38 cellular contexts compared by ENCODE assay signal in the genomic region with DNA sequence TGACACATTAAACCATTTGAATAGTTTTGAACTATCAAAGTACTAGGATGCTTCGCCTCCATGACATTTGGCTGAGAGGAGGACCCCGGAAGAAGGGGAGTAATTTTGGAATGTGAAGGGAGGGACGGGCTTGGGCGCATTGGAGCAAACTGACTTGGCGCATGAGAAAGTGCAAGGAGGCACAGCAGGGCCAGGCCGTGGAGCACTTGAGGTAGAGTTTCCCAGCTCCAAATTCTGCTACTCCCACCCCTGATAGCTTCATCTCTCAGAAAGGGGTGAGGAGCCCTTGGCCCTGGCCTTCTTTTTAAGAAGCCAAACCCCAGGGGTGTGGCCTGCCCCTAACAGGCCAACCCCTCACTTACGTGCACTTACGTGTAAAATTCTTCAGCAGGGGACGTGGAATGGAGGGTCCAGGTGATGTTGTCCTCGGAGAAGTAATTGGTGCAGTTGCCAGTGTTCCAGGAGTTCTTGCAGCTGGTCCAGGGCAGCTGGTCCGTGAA. TPM values are rescaled to one million over a fixed set of nuclear protein-coding genes. Genes with fewer than 3 reads are reported as not detected.
"Had no signal": no experiment of that assay in that cellular context is flagged by ENCODE, and none has a peak within 500 bp of the region (broad histone marks: within the 10 kb centered on the region; RNA-seq: fewer than 3 reads in every experiment).

No MANE protein-coding gene starts in this region.

- H3K27ac Mint-ChIP-seq: activated CD4-positive, alpha-beta memory T cell treated with anti-CD3 and anti-CD28 coated beads, Interleukin-2, amount 10 ng/mL, durations not matched to agents 7 days and 5 days; activated CD4-positive, alpha-beta T cell treated with anti-CD3 and anti-CD28 coated beads for 36 hours; activated CD4-positive, alpha-beta T cell treated with anti-CD3 and anti-CD28 coated beads, Interleukin-2, amount 10 ng/mL, durations not matched to agents 7 days and 5 days; activated CD8-positive, alpha-beta memory T cell treated with anti-CD3 and anti-CD28 coated beads, Interleukin-2, amount 10 ng/mL, durations not matched to agents 7 days and 5 days; activated CD8-positive, alpha-beta T cell treated with anti-CD3 and anti-CD28 coated beads, Interleukin-2, amount 10 ng/mL, durations not matched to agents 7 days and 5 days; activated naive CD4-positive, alpha-beta T cell treated with anti-CD3 and anti-CD28 coated beads, Interleukin-2, amount 10 ng/mL, durations not matched to agents 7 days and 5 days; activated naive CD4-positive, alpha-beta T cell treated with anti-CD3 and anti-CD28 coated beads, Interleukin-2, amount 50 U/mL, for 24 hours; activated naive CD8-positive, alpha-beta T cell; activated naive CD8-positive, alpha-beta T cell treated with anti-CD3 and anti-CD28 coated beads, Interleukin-2, amount 10 ng/mL, durations not matched to agents 7 days and 5 days; activated naive CD8-positive, alpha-beta T cell treated with anti-CD3 and anti-CD28 coated beads, Interleukin-2, amount 50 U/mL, for 24 hours; activated T-cell treated with anti-CD3 and anti-CD28 coated beads, Interleukin-2, amount 50 U/mL, for 24 hours; activated T-helper 2 cell treated with anti-CD3 and anti-CD28 coated beads, Interferon-gamma antibody, Interleukin-2, Interleukin-4, amounts not matched to agents 10 μg/mL and 5 μg/mL and 100 μg/mL, durations not matched to agents 14 hours and 24 hours and 36 hours; brain; T-helper 1 cell treated with Interleukin-12 subunit alpha and Interleukin-12 subunit beta and Interleukin-4 antibody, amounts not matched to agents 30 μg/mL and 1 μg/mL, for 36 hours; T-helper 2 cell treated with Interferon-gamma antibody and Interleukin-4, amounts not matched to agents 5 μg/mL and 100 μg/mL, for 36 hours had no signal

- H3K36me3 ChIP-seq: ascending aorta, cardiac muscle cell had no signal

- H3K36me3 Mint-ChIP-seq: activated CD8-positive, alpha-beta memory T cell treated with anti-CD3 and anti-CD28 coated beads, Interleukin-2, amount 10 ng/mL, durations not matched to agents 7 days and 5 days; activated naive CD4-positive, alpha-beta T cell treated with anti-CD3 and anti-CD28 coated beads, Interleukin-2, amount 10 ng/mL, durations not matched to agents 7 days and 5 days; activated naive CD4-positive, alpha-beta T cell treated with anti-CD3 and anti-CD28 coated beads, Interleukin-2, amount 50 U/mL, for 24 hours; activated naive CD8-positive, alpha-beta T cell; activated naive CD8-positive, alpha-beta T cell treated with anti-CD3 and anti-CD28 coated beads, Interleukin-2, amount 10 ng/mL, durations not matched to agents 7 days and 5 days; brain had no signal

- H3K4me3 ChIP-seq: ascending aorta, cardiac muscle cell had no signal

- H3K9me3 ChIP-seq: ascending aorta had no signal

- H3K9me3 Mint-ChIP-seq: activated CD4-positive, alpha-beta memory T cell treated with anti-CD3 and anti-CD28 coated beads, Interleukin-2, amount 10 ng/mL, durations not matched to agents 7 days and 5 days; activated CD4-positive, alpha-beta T cell treated with anti-CD3 and anti-CD28 coated beads, Interleukin-2, amount 10 ng/mL, durations not matched to agents 7 days and 5 days; activated naive CD4-positive, alpha-beta T cell treated with anti-CD3 and anti-CD28 coated beads, Interleukin-2, amount 10 ng/mL, durations not matched to agents 7 days and 5 days; activated naive CD4-positive, alpha-beta T cell treated with anti-CD3 and anti-CD28 coated beads, Interleukin-2, amount 50 U/mL, for 24 hours; activated naive CD8-positive, alpha-beta T cell treated with anti-CD3 and anti-CD28 coated beads, Interleukin-2, amount 10 ng/mL, durations not matched to agents 7 days and 5 days; activated naive CD8-positive, alpha-beta T cell treated with anti-CD3 and anti-CD28 coated beads, Interleukin-2, amount 50 U/mL, for 24 hours; activated T-cell treated with anti-CD3 and anti-CD28 coated beads, Interleukin-2, amount 50 U/mL, for 24 hours; activated T-helper 2 cell treated with anti-CD3 and anti-CD28 coated beads, Interferon-gamma antibody, Interleukin-2, Interleukin-4, amounts not matched to agents 10 μg/mL and 5 μg/mL and 100 μg/mL, durations not matched to agents 14 hours and 24 hours and 36 hours; central memory CD8-positive, alpha-beta T cell; T-helper 1 cell treated with Interleukin-12 subunit alpha and Interleukin-12 subunit beta and Interleukin-4 antibody, amounts not matched to agents 30 μg/mL and 1 μg/mL, for 36 hours; T-helper 2 cell treated with Interferon-gamma antibody and Interleukin-4, amounts not matched to agents 5 μg/mL and 100 μg/mL, for 36 hours had no signal

- DNase-seq: activated CD4-positive, alpha-beta memory T cell treated with anti-CD3 and anti-CD28 coated beads, Interleukin-2, amount 10 ng/mL, durations not matched to agents 7 days and 5 days; activated CD4-positive, alpha-beta T cell treated with anti-CD3 and anti-CD28 coated beads for 1 hour; activated CD4-positive, alpha-beta T cell treated with anti-CD3 and anti-CD28 coated beads for 36 hours; activated CD4-positive, alpha-beta T cell treated with anti-CD3 and anti-CD28 coated beads for 48 hours; activated CD4-positive, alpha-beta T cell treated with anti-CD3 and anti-CD28 coated beads, Interleukin-2, amount 10 ng/mL, durations not matched to agents 7 days and 5 days; activated CD4-positive, alpha-beta T cell treated with anti-CD3 and anti-CD28 coated beads, Interleukin-2, amount 50 U/mL, for 48 hours; activated CD4-positive, CD25-positive, alpha-beta regulatory T cell; activated CD8-positive, alpha-beta memory T cell treated with anti-CD3 and anti-CD28 coated beads for 24 hours; activated CD8-positive, alpha-beta memory T cell treated with anti-CD3 and anti-CD28 coated beads, Interleukin-2, amount 10 ng/mL, durations not matched to agents 7 days and 5 days; activated CD8-positive, alpha-beta memory T cell treated with anti-CD3 and anti-CD28 coated beads, Interleukin-2, amount 50 U/mL, for 48 hours; activated CD8-positive, alpha-beta T cell treated with anti-CD3 and anti-CD28 coated beads, Interleukin-2, amount 10 ng/mL, durations not matched to agents 7 days and 5 days; activated effector memory CD4-positive, alpha-beta T cell treated with Interleukin-2 at 50 U/mL for 16 hours; activated gamma-delta T cell; activated naive CD4-positive, alpha-beta T cell treated with anti-CD3 and anti-CD28 coated beads, Interleukin-2, amount 10 ng/mL, durations not matched to agents 7 days and 5 days; activated naive CD4-positive, alpha-beta T cell treated with Interleukin-2 at 50 U/mL for 16 hours; activated naive CD8-positive, alpha-beta T cell treated with anti-CD3 and anti-CD28 coated beads, Interleukin-2, amount 10 ng/mL, durations not matched to agents 7 days and 5 days; activated naive CD8-positive, alpha-beta T cell treated with anti-CD3 and anti-CD28 coated beads, Interleukin-2, amount 50 U/mL, for 24 hours; activated T-cell treated with anti-CD3 and anti-CD28 coated beads, Interleukin-2, amount 50 U/mL, for 24 hours; activated T-cell treated with anti-CD3 and anti-CD28 coated beads, Interleukin-2, amount 50 U/mL, for 48 hours; amygdala; anterior cingulate cortex; SW 1271; T-helper 1 cell; T-helper 2 cell; T-helper 9 cell had no signal

- H3K27ac ChIP-seq: ascending aorta, cardiac muscle cell, VCaP had no signal

- H3K4me1 ChIP-seq: ascending aorta had no signal

- H3K27me3 ChIP-seq: ascending aorta, cardiac muscle cell had no signal

- ATAC-seq: activated CD4-positive, alpha-beta T cell treated with anti-CD3 and anti-CD28 coated beads for 36 hours; activated CD4-positive, CD25-positive, alpha-beta regulatory T cell treated with anti-CD3 and anti-CD28 coated beads, Interleukin-2, amount 50 U/mL, for 24 hours; activated CD8-positive, alpha-beta memory T cell treated with anti-CD3 and anti-CD28 coated beads, Interleukin-2, amount 10 ng/mL, durations not matched to agents 7 days and 5 days; activated CD8-positive, alpha-beta T cell treated with anti-CD3 and anti-CD28 coated beads, Interleukin-2, amount 10 ng/mL, durations not matched to agents 7 days and 5 days; activated naive CD8-positive, alpha-beta T cell treated with anti-CD3 and anti-CD28 coated beads, Interleukin-2, amount 50 U/mL, for 24 hours had no signal

- FAIRE-seq: bronchial epithelial cell, TTC549 had no signal

- H3K27me3 Mint-ChIP-seq: activated CD4-positive, alpha-beta memory T cell treated with anti-CD3 and anti-CD28 coated beads, Interleukin-2, amount 10 ng/mL, durations not matched to agents 7 days and 5 days; activated CD4-positive, alpha-beta T cell treated with anti-CD3 and anti-CD28 coated beads for 36 hours; activated CD4-positive, alpha-beta T cell treated with anti-CD3 and anti-CD28 coated beads, Interleukin-2, amount 10 ng/mL, durations not matched to agents 7 days and 5 days; activated naive CD4-positive, alpha-beta T cell treated with anti-CD3 and anti-CD28 coated beads, Interleukin-2, amount 50 U/mL, for 24 hours; activated naive CD8-positive, alpha-beta T cell; activated naive CD8-positive, alpha-beta T cell treated with anti-CD3 and anti-CD28 coated beads, Interleukin-2, amount 50 U/mL, for 24 hours; activated T-cell treated with anti-CD3 and anti-CD28 coated beads, Interleukin-2, amount 50 U/mL, for 24 hours; central memory CD8-positive, alpha-beta T cell had no signal

- H3K4me3 Mint-ChIP-seq: activated CD4-positive, alpha-beta memory T cell treated with anti-CD3 and anti-CD28 coated beads, Interleukin-2, amount 10 ng/mL, durations not matched to agents 7 days and 5 days; activated CD4-positive, alpha-beta T cell treated with anti-CD3 and anti-CD28 coated beads for 36 hours; activated CD4-positive, alpha-beta T cell treated with anti-CD3 and anti-CD28 coated beads, Interleukin-2, amount 10 ng/mL, durations not matched to agents 7 days and 5 days; activated CD8-positive, alpha-beta memory T cell treated with anti-CD3 and anti-CD28 coated beads, Interleukin-2, amount 10 ng/mL, durations not matched to agents 7 days and 5 days; activated CD8-positive, alpha-beta T cell treated with anti-CD3 and anti-CD28 coated beads, Interleukin-2, amount 10 ng/mL, durations not matched to agents 7 days and 5 days; activated naive CD4-positive, alpha-beta T cell treated with anti-CD3 and anti-CD28 coated beads, Interleukin-2, amount 10 ng/mL, durations not matched to agents 7 days and 5 days; activated naive CD4-positive, alpha-beta T cell treated with anti-CD3 and anti-CD28 coated beads, Interleukin-2, amount 50 U/mL, for 24 hours; activated naive CD8-positive, alpha-beta T cell; activated naive CD8-positive, alpha-beta T cell treated with anti-CD3 and anti-CD28 coated beads, Interleukin-2, amount 10 ng/mL, durations not matched to agents 7 days and 5 days; activated naive CD8-positive, alpha-beta T cell treated with anti-CD3 and anti-CD28 coated beads, Interleukin-2, amount 50 U/mL, for 24 hours; activated T-cell treated with anti-CD3 and anti-CD28 coated beads, Interleukin-2, amount 50 U/mL, for 24 hours; brain; central memory CD8-positive, alpha-beta T cell; T-helper 1 cell treated with Interleukin-12 subunit alpha and Interleukin-12 subunit beta and Interleukin-4 antibody, amounts not matched to agents 30 μg/mL and 1 μg/mL, for 36 hours; T-helper 2 cell treated with Interferon-gamma antibody and Interleukin-4, amounts not matched to agents 5 μg/mL and 100 μg/mL, for 36 hours had no signal

- H3K4me1 Mint-ChIP-seq: activated CD4-positive, alpha-beta memory T cell treated with anti-CD3 and anti-CD28 coated beads, Interleukin-2, amount 10 ng/mL, durations not matched to agents 7 days and 5 days; activated CD4-positive, alpha-beta T cell treated with anti-CD3 and anti-CD28 coated beads for 36 hours; activated CD4-positive, alpha-beta T cell treated with anti-CD3 and anti-CD28 coated beads, Interleukin-2, amount 10 ng/mL, durations not matched to agents 7 days and 5 days; activated naive CD4-positive, alpha-beta T cell treated with anti-CD3 and anti-CD28 coated beads, Interleukin-2, amount 10 ng/mL, durations not matched to agents 7 days and 5 days; activated naive CD4-positive, alpha-beta T cell treated with anti-CD3 and anti-CD28 coated beads, Interleukin-2, amount 50 U/mL, for 24 hours; activated naive CD8-positive, alpha-beta T cell treated with anti-CD3 and anti-CD28 coated beads, Interleukin-2, amount 10 ng/mL, durations not matched to agents 7 days and 5 days; activated naive CD8-positive, alpha-beta T cell treated with anti-CD3 and anti-CD28 coated beads, Interleukin-2, amount 50 U/mL, for 24 hours; central memory CD8-positive, alpha-beta T cell had no signal

RNA-seq across cellular contexts. Expression of a gene that starts 17.7 kb away (rescaled TPM):
- total RNA-seq: activated CD4-positive, alpha-beta T cell treated with anti-CD3 and anti-CD28 coated beads for 36 hours; activated naive CD8-positive, alpha-beta T cell treated with anti-CD3 and anti-CD28 coated beads, Interleukin-2, amount 10 ng/mL, durations not matched to agents 7 days and 5 days; activated T-helper 2 cell treated with anti-CD3 and anti-CD28 coated beads, Interferon-gamma antibody, Interleukin-2, Interleukin-4, amounts not matched to agents 10 μg/mL and 5 μg/mL and 100 μg/mL, durations not matched to agents 14 hours and 24 hours and 36 hours; bronchial epithelial cell had no signal
- polyA plus RNA-seq: cardiac muscle cell had no signal
